In the genomic region with DNA sequence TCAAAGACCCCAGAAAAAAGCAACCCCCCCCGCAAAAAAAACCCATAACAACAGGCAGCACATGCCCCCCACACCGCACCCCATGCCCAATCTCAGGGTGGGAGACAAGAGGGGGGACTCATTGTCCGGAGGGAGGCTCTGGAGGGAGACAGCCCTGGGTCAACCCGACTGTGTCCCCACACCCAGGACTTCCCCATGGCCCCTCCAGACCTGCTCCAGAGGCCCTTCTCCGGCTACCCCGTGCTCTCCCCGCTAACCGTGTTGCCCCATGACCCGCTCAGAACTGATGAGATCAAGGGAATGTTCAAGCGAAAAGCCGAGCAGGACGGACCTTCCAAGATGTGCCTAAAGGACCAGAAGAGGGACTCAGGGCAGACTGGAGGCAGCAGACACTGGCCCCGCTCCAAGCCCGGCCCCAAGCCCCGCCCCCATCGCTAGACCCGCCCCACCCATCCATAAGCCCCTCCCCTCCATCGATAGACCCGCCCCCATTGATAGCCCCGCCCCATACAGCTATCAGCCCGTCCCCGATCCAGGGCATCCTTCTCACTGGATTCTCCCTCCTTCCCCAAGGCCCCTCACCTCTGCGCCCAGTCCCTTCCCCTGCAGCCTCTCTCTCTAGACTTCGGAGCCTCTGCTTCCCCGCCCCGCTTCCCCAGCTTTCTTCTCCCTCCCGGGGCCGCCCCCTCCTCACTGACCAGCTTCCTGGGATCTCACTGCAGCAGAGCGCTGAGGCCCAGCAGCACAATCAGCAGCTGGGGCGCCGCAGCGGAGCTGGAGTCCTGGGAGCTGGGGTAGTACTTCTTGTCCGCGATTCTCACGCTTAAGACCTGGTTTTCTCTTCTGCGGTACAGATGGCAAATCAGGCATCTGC, we compare ENCODE assay signal across 1 cellular context.
TF ChIP-seq lines count a peak whose summit lies in the region.

No MANE protein-coding gene starts in this region.

TF ChIP-seq in H1, 55 proteins besides CTCF, POLR2A, EP300 and RAD21:
- TF ChIP-seq CTBP2 (IDR thresholded peaks at IDR 0.05; ENCODE audit: borderline replicate concordance, insufficient read depth, insufficient read length, low read length) (no peak), RBBP5 (IDR thresholded peaks at IDR 0.05; ENCODE audit: borderline replicate concordance, low read depth, low read length) (0 out of 2 replicates have a peak, but pooled peaks have one; percentile 25), GABPA (IDR thresholded peaks at IDR 0.05; ENCODE audit: borderline replicate concordance, insufficient read depth, low read length) (no peak), RFX5 (IDR thresholded peaks at IDR 0.05; ENCODE audit: borderline replicate concordance, low read depth, low read length) (no peak), TAF1 (IDR thresholded peaks at IDR 0.05; ENCODE audit: low read depth, low read length) (peak; percentile 69)
- TF ChIP-seq, protein P1, sequence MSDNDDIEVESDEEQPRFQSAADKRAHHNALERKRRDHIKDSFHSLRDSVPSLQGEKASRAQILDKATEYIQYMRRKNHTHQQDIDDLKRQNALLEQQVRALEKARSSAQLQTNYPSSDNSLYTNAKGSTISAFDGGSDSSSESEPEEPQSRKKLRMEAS (IDR thresholded peaks at IDR 0.05) = no peak
- TF ChIP-seq, protein P2, sequence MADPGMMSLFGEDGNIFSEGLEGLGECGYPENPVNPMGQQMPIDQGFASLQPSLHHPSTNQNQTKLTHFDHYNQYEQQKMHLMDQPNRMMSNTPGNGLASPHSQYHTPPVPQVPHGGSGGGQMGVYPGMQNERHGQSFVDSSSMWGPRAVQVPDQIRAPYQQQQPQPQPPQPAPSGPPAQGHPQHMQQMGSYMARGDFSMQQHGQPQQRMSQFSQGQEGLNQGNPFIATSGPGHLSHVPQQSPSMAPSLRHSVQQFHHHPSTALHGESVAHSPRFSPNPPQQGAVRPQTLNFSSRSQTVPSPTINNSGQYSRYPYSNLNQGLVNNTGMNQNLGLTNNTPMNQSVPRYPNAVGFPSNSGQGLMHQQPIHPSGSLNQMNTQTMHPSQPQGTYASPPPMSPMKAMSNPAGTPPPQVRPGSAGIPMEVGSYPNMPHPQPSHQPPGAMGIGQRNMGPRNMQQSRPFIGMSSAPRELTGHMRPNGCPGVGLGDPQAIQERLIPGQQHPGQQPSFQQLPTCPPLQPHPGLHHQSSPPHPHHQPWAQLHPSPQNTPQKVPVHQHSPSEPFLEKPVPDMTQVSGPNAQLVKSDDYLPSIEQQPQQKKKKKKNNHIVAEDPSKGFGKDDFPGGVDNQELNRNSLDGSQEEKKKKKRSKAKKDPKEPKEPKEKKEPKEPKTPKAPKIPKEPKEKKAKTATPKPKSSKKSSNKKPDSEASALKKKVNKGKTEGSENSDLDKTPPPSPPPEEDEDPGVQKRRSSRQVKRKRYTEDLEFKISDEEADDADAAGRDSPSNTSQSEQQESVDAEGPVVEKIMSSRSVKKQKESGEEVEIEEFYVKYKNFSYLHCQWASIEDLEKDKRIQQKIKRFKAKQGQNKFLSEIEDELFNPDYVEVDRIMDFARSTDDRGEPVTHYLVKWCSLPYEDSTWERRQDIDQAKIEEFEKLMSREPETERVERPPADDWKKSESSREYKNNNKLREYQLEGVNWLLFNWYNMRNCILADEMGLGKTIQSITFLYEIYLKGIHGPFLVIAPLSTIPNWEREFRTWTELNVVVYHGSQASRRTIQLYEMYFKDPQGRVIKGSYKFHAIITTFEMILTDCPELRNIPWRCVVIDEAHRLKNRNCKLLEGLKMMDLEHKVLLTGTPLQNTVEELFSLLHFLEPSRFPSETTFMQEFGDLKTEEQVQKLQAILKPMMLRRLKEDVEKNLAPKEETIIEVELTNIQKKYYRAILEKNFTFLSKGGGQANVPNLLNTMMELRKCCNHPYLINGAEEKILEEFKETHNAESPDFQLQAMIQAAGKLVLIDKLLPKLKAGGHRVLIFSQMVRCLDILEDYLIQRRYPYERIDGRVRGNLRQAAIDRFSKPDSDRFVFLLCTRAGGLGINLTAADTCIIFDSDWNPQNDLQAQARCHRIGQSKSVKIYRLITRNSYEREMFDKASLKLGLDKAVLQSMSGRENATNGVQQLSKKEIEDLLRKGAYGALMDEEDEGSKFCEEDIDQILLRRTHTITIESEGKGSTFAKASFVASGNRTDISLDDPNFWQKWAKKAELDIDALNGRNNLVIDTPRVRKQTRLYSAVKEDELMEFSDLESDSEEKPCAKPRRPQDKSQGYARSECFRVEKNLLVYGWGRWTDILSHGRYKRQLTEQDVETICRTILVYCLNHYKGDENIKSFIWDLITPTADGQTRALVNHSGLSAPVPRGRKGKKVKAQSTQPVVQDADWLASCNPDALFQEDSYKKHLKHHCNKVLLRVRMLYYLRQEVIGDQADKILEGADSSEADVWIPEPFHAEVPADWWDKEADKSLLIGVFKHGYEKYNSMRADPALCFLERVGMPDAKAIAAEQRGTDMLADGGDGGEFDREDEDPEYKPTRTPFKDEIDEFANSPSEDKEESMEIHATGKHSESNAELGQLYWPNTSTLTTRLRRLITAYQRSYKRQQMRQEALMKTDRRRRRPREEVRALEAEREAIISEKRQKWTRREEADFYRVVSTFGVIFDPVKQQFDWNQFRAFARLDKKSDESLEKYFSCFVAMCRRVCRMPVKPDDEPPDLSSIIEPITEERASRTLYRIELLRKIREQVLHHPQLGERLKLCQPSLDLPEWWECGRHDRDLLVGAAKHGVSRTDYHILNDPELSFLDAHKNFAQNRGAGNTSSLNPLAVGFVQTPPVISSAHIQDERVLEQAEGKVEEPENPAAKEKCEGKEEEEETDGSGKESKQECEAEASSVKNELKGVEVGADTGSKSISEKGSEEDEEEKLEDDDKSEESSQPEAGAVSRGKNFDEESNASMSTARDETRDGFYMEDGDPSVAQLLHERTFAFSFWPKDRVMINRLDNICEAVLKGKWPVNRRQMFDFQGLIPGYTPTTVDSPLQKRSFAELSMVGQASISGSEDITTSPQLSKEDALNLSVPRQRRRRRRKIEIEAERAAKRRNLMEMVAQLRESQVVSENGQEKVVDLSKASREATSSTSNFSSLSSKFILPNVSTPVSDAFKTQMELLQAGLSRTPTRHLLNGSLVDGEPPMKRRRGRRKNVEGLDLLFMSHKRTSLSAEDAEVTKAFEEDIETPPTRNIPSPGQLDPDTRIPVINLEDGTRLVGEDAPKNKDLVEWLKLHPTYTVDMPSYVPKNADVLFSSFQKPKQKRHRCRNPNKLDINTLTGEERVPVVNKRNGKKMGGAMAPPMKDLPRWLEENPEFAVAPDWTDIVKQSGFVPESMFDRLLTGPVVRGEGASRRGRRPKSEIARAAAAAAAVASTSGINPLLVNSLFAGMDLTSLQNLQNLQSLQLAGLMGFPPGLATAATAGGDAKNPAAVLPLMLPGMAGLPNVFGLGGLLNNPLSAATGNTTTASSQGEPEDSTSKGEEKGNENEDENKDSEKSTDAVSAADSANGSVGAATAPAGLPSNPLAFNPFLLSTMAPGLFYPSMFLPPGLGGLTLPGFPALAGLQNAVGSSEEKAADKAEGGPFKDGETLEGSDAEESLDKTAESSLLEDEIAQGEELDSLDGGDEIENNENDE (IDR thresholded peaks at IDR 0.05; ENCODE audit: insufficient replicate concordance, low read length) = no peak
- TF ChIP-seq, protein P3, sequence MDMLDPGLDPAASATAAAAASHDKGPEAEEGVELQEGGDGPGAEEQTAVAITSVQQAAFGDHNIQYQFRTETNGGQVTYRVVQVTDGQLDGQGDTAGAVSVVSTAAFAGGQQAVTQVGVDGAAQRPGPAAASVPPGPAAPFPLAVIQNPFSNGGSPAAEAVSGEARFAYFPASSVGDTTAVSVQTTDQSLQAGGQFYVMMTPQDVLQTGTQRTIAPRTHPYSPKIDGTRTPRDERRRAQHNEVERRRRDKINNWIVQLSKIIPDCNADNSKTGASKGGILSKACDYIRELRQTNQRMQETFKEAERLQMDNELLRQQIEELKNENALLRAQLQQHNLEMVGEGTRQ (IDR thresholded peaks at IDR 0.05; ENCODE audit: low read length) = no peak
